Comparison of ENCODE assay signal across 1 cellular context in genomic region chr7:152313217-152313616, GRCh38.
TF ChIP-seq lines count a peak whose summit lies in the region.

No MANE protein-coding gene starts in this region.

TF ChIP-seq in A549, 52 proteins besides CTCF, POLR2A, EP300 and RAD21:
- TF ChIP-seq CBX2 (IDR thresholded peaks at IDR 0.05; ENCODE audit: borderline replicate concordance, low read depth) = no peak
